30 cellular contexts compared by ENCODE assay signal in genomic region chr3:114567774-114568173, GRCh38.
DNase-seq lines count a peak whose midpoint lies in the region; ATAC-seq lines count a peak whose summit lies in the region.
"Had no signal": no experiment of that assay in that cellular context is flagged by ENCODE, and none has a peak within 500 bp of the region (broad histone marks: within the 10 kb centered on the region; RNA-seq: fewer than 3 reads in every experiment).

No MANE protein-coding gene starts in this region.

- ATAC-seq in right cardiac atrium (peak; percentile 20 to 36), HG03442 (IDR thresholded peaks at IDR 0.05; ENCODE audit: unreplicated experiment) (no peak)
- ATAC-seq: activated CD4-positive, CD25-positive, alpha-beta regulatory T cell treated with anti-CD3 and anti-CD28 coated beads, Interleukin-2, amount 50 U/mL, for 24 hours; stimulated activated naive CD8-positive, alpha-beta T cell treated with anti-CD3 and anti-CD28 coated beads, Interleukin-15, Interleukin-2, amounts not matched to agents 100 U/mL and 50 U/mL, for 24 hours; upper lobe of right lung had no signal

- DNase-seq in NCI-H1105 treated with DMSO at 0.1 percent for 48 hours (lab: John Stamatoyannopoulos, UW): peak; percentile 19
- no peak for DNase-seq in NCI-H1105 (lab: John Stamatoyannopoulos, UW)
- DNase-seq in NCI-H69 (lab: John Stamatoyannopoulos, UW): peak; percentile 81
- no peak for DNase-seq in right cardiac atrium
- peak; percentile 31 for DNase-seq in mucosa of gallbladder (ENCODE audit: low spot score)
- DNase-seq in middle frontal gyrus (ENCODE audit: extremely low spot score, low spot score): no peak
- DNase-seq in effector memory CD4-positive, alpha-beta T cell: no peak
- DNase-seq: activated CD4-positive, alpha-beta memory T cell treated with anti-CD3 and anti-CD28 coated beads for 36 hours; activated naive CD4-positive, alpha-beta T cell treated with Interleukin-2 at 50 U/mL for 16 hours; central memory CD4-positive, alpha-beta T cell; DND-41; GF-D8; glutamatergic neuron; H9; islet precursor cell; Kasumi-1; NCI-H187; NCI-H82; nephron progenitor cell; retina; SK-N-SH; stimulated activated CD4-positive, alpha-beta T cell treated with anti-CD3 and anti-CD28 coated beads, Interleukin-1b, Interleukin-23, amount 100 ng/mL, for 48 hours; stimulated activated naive CD8-positive, alpha-beta T cell treated with anti-CD3 and anti-CD28 coated beads, Interleukin-15, Interleukin-2, amounts not matched to agents 100 U/mL and 50 U/mL, for 24 hours; upper lobe of right lung had no signal

- no peaks in the 10 kb centered on the region for H3K36me3 ChIP-seq in effector memory CD4-positive, alpha-beta T cell (ENCODE audit: control insufficient read depth, insufficient read depth, low read length)
- H3K36me3 ChIP-seq: BLaER1 treated with 17β-estradiol and CSF1 and Interleukin-3, amounts not matched to agents 10 nM and 100 nM; pancreas; upper lobe of right lung had no signal

- no peak overlapping the region for H3K4me3 ChIP-seq in right cardiac atrium (ENCODE audit: low read length)
- no peak overlapping the region for H3K4me3 ChIP-seq in effector memory CD4-positive, alpha-beta T cell (ENCODE audit: insufficient read depth, low read depth, low read length, poor library complexity, severe bottlenecking)
- H3K4me3 ChIP-seq: BLaER1 treated with 17β-estradiol and CSF1 and Interleukin-3, amounts not matched to agents 10 nM and 100 nM; lung; pancreas; upper lobe of right lung had no signal

- intact Hi-C loops in right cardiac atrium (cut with DNase I): no loop called here

- H3K27ac ChIP-seq in right cardiac atrium (ENCODE audit: low read length): no peak overlapping the region
- no peak overlapping the region for H3K27ac ChIP-seq in effector memory CD4-positive, alpha-beta T cell (ENCODE audit: insufficient read depth, low read length, poor library complexity, severe bottlenecking)
- H3K27ac ChIP-seq: 22Rv1; BLaER1 treated with 17β-estradiol and CSF1 and Interleukin-3, amounts not matched to agents 10 nM and 100 nM; pancreas; upper lobe of right lung had no signal

- no peaks in the 10 kb centered on the region for H3K9me3 ChIP-seq in right cardiac atrium (ENCODE audit: control insufficient read depth, low read length)
- H3K9me3 ChIP-seq in effector memory CD4-positive, alpha-beta T cell (ENCODE audit: control insufficient read depth, low read length): no peaks in the 10 kb centered on the region
- H3K9me3 ChIP-seq: BLaER1 treated with 17β-estradiol and CSF1 and Interleukin-3, amounts not matched to agents 10 nM and 100 nM; pancreas; SK-N-SH; upper lobe of right lung had no signal

- H3K4me1 ChIP-seq in right cardiac atrium (ENCODE audit: control insufficient read depth, insufficient read depth, low read length): peaks cover 19% of the 10 kb centered on the region
- no peaks in the 10 kb centered on the region for H3K4me1 ChIP-seq in effector memory CD4-positive, alpha-beta T cell (ENCODE audit: control insufficient read depth, insufficient read depth, low read length, poor library complexity, severe bottlenecking)
- H3K4me1 ChIP-seq: pancreas, upper lobe of right lung had no signal

- H3K27me3 ChIP-seq in right cardiac atrium (ENCODE audit: control insufficient read depth, insufficient read depth): no peaks in the 10 kb centered on the region
- H3K27me3 ChIP-seq in effector memory CD4-positive, alpha-beta T cell (replicated peaks; ENCODE audit: control insufficient read depth, insufficient read depth, low read length, poor library complexity, severe bottlenecking): no peaks in the 10 kb centered on the region
- H3K27me3 ChIP-seq: BLaER1 treated with 17β-estradiol and CSF1 and Interleukin-3, amounts not matched to agents 10 nM and 100 nM; pancreas; upper lobe of right lung had no signal

- 70% methylated on average over 2 of the region's 2 CpGs for WGBS in right cardiac atrium

Comparison
In these comparisons a context has a peak if more than half of its experiments do, and no peak if none do; other contexts are left out.
1. DNase-seq: peak in NCI-H1105 treated with DMSO at 0.1 percent for 48 hours (single experiment), NCI-H69 (single experiment) and mucosa of gallbladder (single experiment); none in NCI-H1105 (single experiment), right cardiac atrium (0 of 3), middle frontal gyrus (single experiment) and effector memory CD4-positive, alpha-beta T cell (0 of 3).